11 cellular contexts compared by ENCODE assay signal in the genomic region with DNA sequence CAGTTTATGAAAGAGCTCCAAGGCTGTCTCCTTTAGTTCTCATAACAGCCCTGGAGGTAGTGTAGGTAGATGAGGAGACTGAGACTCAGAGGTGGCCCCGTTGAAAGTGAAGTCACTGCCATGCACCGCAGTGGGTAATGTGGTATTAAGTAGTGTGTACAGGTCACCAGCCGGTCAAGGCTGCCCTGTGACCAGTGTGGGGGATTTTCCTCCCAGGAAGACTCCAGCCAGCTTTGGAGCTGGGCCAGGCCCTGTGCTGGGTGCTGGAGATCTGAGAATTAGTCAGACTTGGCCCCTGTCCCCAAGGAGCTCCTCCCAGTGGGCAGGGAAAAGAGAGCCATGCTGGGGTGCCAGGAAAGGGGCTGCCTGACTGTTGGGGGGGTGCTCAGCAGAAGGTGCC. TPM values are rescaled to one million over a fixed set of nuclear protein-coding genes. Genes with fewer than 3 reads are reported as not detected.
DNase-seq lines count a peak whose midpoint lies in the region; ATAC-seq and TF ChIP-seq lines count a peak whose summit lies in the region.
"Had no signal": no experiment of that assay in that cellular context is flagged by ENCODE, and none has a peak within 500 bp of the region (broad histone marks: within the 10 kb centered on the region; RNA-seq: fewer than 3 reads in every experiment).

No MANE protein-coding gene starts in this region.

- H3K9me3 Mint-ChIP-seq in H9 = no peaks in the 10 kb centered on the region
- no peaks in the 10 kb centered on the region for H3K9me3 Mint-ChIP-seq in stimulated activated naive B cell treated with anti-CD40 and anti-IgM and Interleukin-4, amounts not matched to agents 10 μg/mL and 1 μg/mL and 100 μg/mL, for 72 hours

- H2BK12ac ChIP-seq in H9 (ENCODE audit: insufficient read length, low read depth, low read length) = no peak overlapping the region

- no CpG with 5 or more reads among the region's 3 CpGs for WGBS in H9 (ENCODE audit: extremely low coverage, insufficient read length, low lambda C conversion rate)
- 0% methylated on average over 3 of the region's 3 CpGs for WGBS in SK-N-SH (ENCODE audit: low lambda C conversion rate)

- H3K4me1 Mint-ChIP-seq in H9 = no peaks in the 10 kb centered on the region
- H3K4me1 Mint-ChIP-seq in stimulated activated naive B cell treated with anti-CD40 and anti-IgM and Interleukin-4, amounts not matched to agents 10 μg/mL and 1 μg/mL and 100 μg/mL, for 72 hours = peaks cover 4 to 11% of the 10 kb centered on the region in 2 donors

- peaks cover 16% of the 10 kb centered on the region for H3F3A ChIP-seq in SK-N-SH (replicated peaks; ENCODE audit: insufficient read depth)

- H3K9me3 ChIP-seq in H9 (ENCODE audit: control insufficient read depth, low read depth, low read length) (no peaks in the 10 kb centered on the region), SK-N-SH (no peaks in the 10 kb centered on the region), skeletal muscle satellite cell (replicated peaks; ENCODE audit: low read length) (no peaks in the 10 kb centered on the region)

- 0 out of 2 replicates have a peak overlapping the region, but pooled peaks have one; percentile 13 for H3K14ac ChIP-seq in H9 (ENCODE audit: insufficient read depth, low read length)

- no peaks in the 10 kb centered on the region for H3K23me2 ChIP-seq in H9 (ENCODE audit: insufficient read length, low read depth, low read length, poor library complexity, severe bottlenecking)

- H3K36me3 ChIP-seq in SK-N-SH (replicated peaks in 1 of 2; ENCODE audit: control insufficient read depth in 1 of 2, insufficient read depth in 2 of 2, low read length in 1 of 2) (peaks cover 0 to 4% of the 10 kb centered on the region in 2 experiments), skeletal muscle satellite cell (ENCODE audit: insufficient read depth, low read length) (peaks cover 8% of the 10 kb centered on the region)
- H3K36me3 ChIP-seq: cardiac muscle cell had no signal

- no peak overlapping the region for H4K5ac ChIP-seq in H9 (ENCODE audit: insufficient read length, low read depth, low read length)

- no peak overlapping the region for H3K18ac ChIP-seq in H9 (ENCODE audit: insufficient read length, low read depth, low read length)

- H2AK5ac ChIP-seq in H9 (ENCODE audit: insufficient read length, low read length) = no peak overlapping the region

- no peak overlapping the region for H3K27ac Mint-ChIP-seq in H9
- no peak overlapping the region for H3K27ac Mint-ChIP-seq in stimulated activated naive B cell treated with anti-CD40 and anti-IgM and Interleukin-4, amounts not matched to agents 10 μg/mL and 1 μg/mL and 100 μg/mL, for 72 hours

- no peak overlapping the region for H4K8ac ChIP-seq in H9 (replicated peaks; ENCODE audit: insufficient read length, low read depth, low read length)

- no peaks in the 10 kb centered on the region for H3K79me1 ChIP-seq in H9 (ENCODE audit: insufficient read depth, low read depth, low read length, poor library complexity, severe bottlenecking)

- POLR2A ChIA-PET in SK-N-SH (lab: Yijun Ruan, JAX) = no interaction called here

- H3K27me3 ChIP-seq in H9 (ENCODE audit: insufficient read depth, low read length) (no peaks in the 10 kb centered on the region), SK-N-SH (ENCODE audit: insufficient read depth) (no peaks in the 10 kb centered on the region), skeletal muscle satellite cell (ENCODE audit: control insufficient read depth, insufficient read depth, low read length) (no peaks in the 10 kb centered on the region)
- H3K27me3 ChIP-seq: cardiac muscle cell had no signal

- no peak overlapping the region for H3K23ac ChIP-seq in H9 (ENCODE audit: insufficient read length, low read depth, low read length)

- ATAC-seq in HG02678 (IDR thresholded peaks at IDR 0.05; ENCODE audit: unreplicated experiment) = no peak
- ATAC-seq in stimulated activated naive B cell treated with anti-CD40 and anti-IgM and Interleukin-4, amounts not matched to agents 10 μg/mL and 1 μg/mL and 100 μg/mL, for 72 hours (replicated peaks) = no peak

- no peak overlapping the region for H2BK20ac ChIP-seq in H9 (ENCODE audit: low read depth, low read length, poor library complexity, severe bottlenecking)

- TF ChIP-seq RAD21 in SK-N-SH (IDR thresholded peaks at IDR 0.05; ENCODE audit: low read length) = no peak

- no peak overlapping the region for H3K4ac ChIP-seq in H9 (ENCODE audit: low read depth, low read length)

- H3K27ac ChIP-seq in H9 (ENCODE audit: insufficient read length, low read depth, low read length) (no peak overlapping the region), SK-N-SH (ENCODE audit: low read depth in 2 of 2, low read length in 1 of 2) (peak overlapping the region in 1 of 2 experiments; percentile 82; a peak in 3 of 4 replicates)
- H3K27ac ChIP-seq: cardiac muscle cell, VCaP had no signal

- no peaks in the 10 kb centered on the region for H3K4me1 ChIP-seq in H9 (ENCODE audit: insufficient read depth, low read length)
- peaks cover 32 to 44% of the 10 kb centered on the region in 2 experiments; a peak in 3 of 4 replicates for H3K4me1 ChIP-seq in SK-N-SH (ENCODE audit: control insufficient read depth in 1 of 2, insufficient read depth in 2 of 2, low read depth in 1 of 2, low read length in 1 of 2)
- H3K4me1 ChIP-seq in skeletal muscle satellite cell (ENCODE audit: control insufficient read depth, insufficient read depth, low read length) = peaks cover 63% of the 10 kb centered on the region

- no peak overlapping the region for H3K4me2 ChIP-seq in H9 (ENCODE audit: insufficient read depth, insufficient read length, low read length)
- peak overlapping the region; percentile 68 for H3K4me2 ChIP-seq in SK-N-SH
- H3K4me2 ChIP-seq in skeletal muscle satellite cell (ENCODE audit: low read length) = peak overlapping the region; percentile 75

- H2BK5ac ChIP-seq in H9 (ENCODE audit: insufficient read length, low read length) = no peak overlapping the region

- CTCF ChIA-PET in SK-N-SH (lab: Yijun Ruan, JAX) = interaction anchor here (0.7 to 8.8 kb wide), 9 partner anchors 11 to 86 kb away, joined by 3 to 78 read pairs (median 6); a partner anchor contains a TSS

- no peak overlapping the region for H4K91ac ChIP-seq in H9 (ENCODE audit: insufficient read length, low read depth, low read length)

- H3T11ph ChIP-seq in H9 (ENCODE audit: low read length) = no peak overlapping the region

- H3K27me3 Mint-ChIP-seq in H9 (ENCODE audit: low read depth) = peaks cover 2% of the 10 kb centered on the region; the same call in 1 of the 2 replicates
- no peaks in the 10 kb centered on the region for H3K27me3 Mint-ChIP-seq in stimulated activated naive B cell treated with anti-CD40 and anti-IgM and Interleukin-4, amounts not matched to agents 10 μg/mL and 1 μg/mL and 100 μg/mL, for 72 hours

- H3K4me3 ChIP-seq in SK-N-SH (ENCODE audit: low read depth in 2 of 2, low read length in 1 of 2) (no peak overlapping the region), fibroblast of villous mesenchyme (ENCODE audit: low read depth, low read length) (no peak overlapping the region), skeletal muscle satellite cell (ENCODE audit: low read length) (peak overlapping the region; percentile 49)
- H3K4me3 ChIP-seq: cardiac muscle cell had no signal

- no peak overlapping the region for H3K56ac ChIP-seq in H9 (ENCODE audit: insufficient read length, low read depth, low read length)

- no peak overlapping the region for H2AFZ ChIP-seq in H9 (ENCODE audit: low read length)
- no peak overlapping the region for H2AFZ ChIP-seq in SK-N-SH (ENCODE audit: low read depth)

- H3K36me3 Mint-ChIP-seq in H9 (ENCODE audit: insufficient read depth in 1 of 3, low read depth in 3 of 3) = peaks cover 0 to 4% (median 0%) of the 10 kb centered on the region in 3 experiments; a peak in 1 of 7 replicates
- no peaks in the 10 kb centered on the region for H3K36me3 Mint-ChIP-seq in stimulated activated naive B cell treated with anti-CD40 and anti-IgM and Interleukin-4, amounts not matched to agents 10 μg/mL and 1 μg/mL and 100 μg/mL, for 72 hours

- peak in 1 of 2 experiments; percentile 55; a peak in 1 of 4 replicates for TF ChIP-seq EP300 in SK-N-SH (IDR thresholded peaks at IDR 0.05; ENCODE audit: borderline replicate concordance in 1 of 2, low read depth in 1 of 2, low read length in 1 of 2)

- H4K20me1 ChIP-seq in H9 (ENCODE audit: control insufficient read depth, insufficient read depth, insufficient read length) (no peaks in the 10 kb centered on the region), SK-N-SH (ENCODE audit: insufficient read depth) (no peaks in the 10 kb centered on the region)

- H3K4me3 Mint-ChIP-seq in H9 = no peak overlapping the region
- H3K4me3 Mint-ChIP-seq in stimulated activated naive B cell treated with anti-CD40 and anti-IgM and Interleukin-4, amounts not matched to agents 10 μg/mL and 1 μg/mL and 100 μg/mL, for 72 hours = no peak overlapping the region

- no peak for TF ChIP-seq CTCF in H9 (conservative IDR thresholded peaks at IDR 0.05)
- no peak for TF ChIP-seq CTCF in SK-N-SH (IDR thresholded peaks at IDR 0.05)
- peak; percentile 2 for TF ChIP-seq CTCF in fibroblast of villous mesenchyme (IDR thresholded peaks at IDR 0.05; ENCODE audit: insufficient read depth, low read depth, low read length)

- DNase-seq in H9 (no peak), SK-N-SH (no peak), fibroblast of villous mesenchyme (ENCODE audit: low read depth) (peak; percentile 92), NOMO-1 (lab: John Stamatoyannopoulos, UW; ENCODE audit: unreplicated experiment in 2 of 2) (no peak), iPS-NIHi11 (ENCODE audit: low spot score) (no peak)
- DNase-seq in stimulated activated naive B cell treated with anti-CD40 and anti-IgM and Interleukin-4, amounts not matched to agents 10 μg/mL and 1 μg/mL and 100 μg/mL, for 72 hours = no peak
- DNase-seq: NCI-H1694 treated with DMSO at 0.1 percent for 48 hours had no signal

- H3K9me2 ChIP-seq in SK-N-SH = no peaks in the 10 kb centered on the region

- no peak overlapping the region for H2BK120ac ChIP-seq in H9 (ENCODE audit: low read depth, low read length, poor library complexity, severe bottlenecking)

- no peak overlapping the region for H3K9ac ChIP-seq in H9 (ENCODE audit: extremely low read depth, insufficient read length, low read length)
- H3K9ac ChIP-seq in SK-N-SH = peak overlapping the region; percentile 7; the same call in 1 of the 2 replicates
- H3K9ac ChIP-seq in skeletal muscle satellite cell (ENCODE audit: low read depth, low read length) = peak overlapping the region; percentile 5

- H3K79me2 ChIP-seq in H9 (ENCODE audit: insufficient read depth, low read length) = no peaks in the 10 kb centered on the region
- H3K79me2 ChIP-seq in SK-N-SH (ENCODE audit: insufficient read depth) = peaks cover 10% of the 10 kb centered on the region; the same call in 1 of the 2 replicates

- no peak overlapping the region for H2BK15ac ChIP-seq in H9 (ENCODE audit: low read depth, low read length)

RNA-seq across cellular contexts. Expression of a gene that starts 5.3 kb away (rescaled TPM):
- total RNA-seq in H9 (2021) = 0.86 TPM in 1 of 2 replicates, not detected in the other
- 0.20 TPM in 1 of 2 replicates, not detected in the other for polyA plus RNA-seq in SK-N-SH (2012; rRNA removed)
- 0.23 TPM in 1 of 2 replicates, not detected in the other for polyA plus RNA-seq in SK-N-SH (2012; cell fraction: cytosol; rRNA removed)
- 1.5 TPM in 2 replicates for polyA plus RNA-seq in SK-N-SH (2012; cell fraction: nucleus; rRNA removed)
- 1.6 TPM in 1 of 2 replicates, not detected in the other for total RNA-seq in fibroblast of villous mesenchyme
- total RNA-seq in skeletal muscle satellite cell (2012; rRNA removed) = not detected in 2 replicates
- total RNA-seq: cardiac muscle cell had no signal
- polyA plus RNA-seq: cardiac muscle cell had no signal

RNA-seq across cellular contexts. Expression of a gene that starts 20.1 kb away (rescaled TPM):
- 1.6 and 2.2 TPM in 2 replicates for total RNA-seq in H9 (2021)
- 0.08 and 0.11 TPM in 2 replicates for polyA plus RNA-seq in SK-N-SH (2012; rRNA removed)
- 0.03 and 0.04 TPM in 2 replicates for polyA plus RNA-seq in SK-N-SH (2012; cell fraction: cytosol; rRNA removed)
- 0.74 and 0.85 TPM in 2 replicates for polyA plus RNA-seq in SK-N-SH (2012; cell fraction: nucleus; rRNA removed)
- total RNA-seq in fibroblast of villous mesenchyme = 0.32 and 0.43 TPM in 2 replicates
- total RNA-seq in skeletal muscle satellite cell (2012; rRNA removed) = under 0.01 and 0.25 TPM in 2 replicates

RNA-seq across cellular contexts. Expression of a gene that starts 41.2 kb away (rescaled TPM):
- total RNA-seq in H9 (2021) (16.7 and 17.1 TPM in 2 replicates), fibroblast of villous mesenchyme (14.7 and 21.6 TPM in 2 replicates)
- polyA plus RNA-seq in SK-N-SH (2012; rRNA removed) = 31.6 and 33.1 TPM in 2 replicates
- polyA plus RNA-seq in SK-N-SH (2012; cell fraction: cytosol; rRNA removed) = 10.2 and 17.6 TPM in 2 replicates
- polyA plus RNA-seq in SK-N-SH (2012; cell fraction: nucleus; rRNA removed) = 71.6 and 84.7 TPM in 2 replicates
- total RNA-seq in skeletal muscle satellite cell (2012; rRNA removed) = 21.2 and 21.5 TPM in 2 replicates
